1 cellular context compared by ENCODE assay signal in the genomic region with DNA sequence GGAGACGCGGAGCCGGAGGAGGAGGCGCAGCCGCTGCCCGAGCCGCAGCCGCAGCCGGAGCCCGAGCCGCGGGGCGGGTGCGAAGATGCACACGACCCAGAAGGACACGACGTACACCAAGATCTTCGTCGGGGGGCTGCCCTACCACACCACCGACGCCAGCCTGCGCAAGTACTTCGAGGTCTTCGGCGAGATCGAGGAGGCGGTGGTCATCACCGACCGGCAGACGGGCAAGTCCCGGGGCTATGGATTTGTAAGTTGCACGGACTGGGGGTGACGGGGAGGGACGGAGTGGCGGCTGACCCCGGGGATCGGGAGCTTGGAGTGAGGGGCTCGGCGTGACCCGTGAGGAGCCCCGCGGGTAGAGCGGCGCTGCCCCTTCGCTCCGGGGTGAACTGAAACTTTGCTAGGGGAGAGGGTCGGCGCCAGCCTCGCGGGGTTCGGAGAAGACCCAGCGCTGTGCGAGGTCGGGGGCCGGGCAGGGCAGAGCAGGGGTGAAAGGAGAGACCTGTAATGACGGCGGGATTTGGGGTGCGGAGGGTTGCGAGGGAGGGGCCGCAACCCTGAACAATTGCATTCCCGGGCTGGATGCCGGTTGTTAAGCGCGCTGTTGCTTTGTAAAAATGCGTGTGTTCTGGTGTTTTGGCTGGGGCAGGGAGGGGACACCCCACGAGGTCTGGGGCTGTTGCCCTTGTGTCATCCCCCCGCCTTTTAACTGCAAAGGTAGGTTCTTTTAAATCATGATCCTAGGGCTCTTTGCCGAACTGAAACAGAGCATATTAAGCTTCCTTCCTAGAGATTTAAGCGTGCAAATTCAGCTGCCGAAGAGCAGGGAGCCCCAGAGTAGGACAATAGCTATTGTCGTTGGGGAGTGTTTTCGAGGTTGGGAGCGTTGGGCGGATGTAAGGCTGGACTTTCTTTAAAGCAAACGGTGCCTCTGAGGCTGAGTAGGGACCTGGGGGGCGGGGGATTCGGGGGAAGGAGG.
TF ChIP-seq lines count a peak whose summit lies in the region.

No MANE protein-coding gene starts in this region.

TF ChIP-seq in HepG2, 621 proteins besides CTCF, POLR2A, EP300 and RAD21 (continued from another document):
- TF ChIP-seq ZNF781 (CRISPR knock-in tag; IDR thresholded peaks at IDR 0.05; ENCODE audit: borderline replicate concordance, not compliant biosample characterization) (peak; percentile 33), TBX3 (IDR thresholded peaks at IDR 0.05; ENCODE audit: borderline replicate concordance) (no peak), FOSL2 (CRISPR knock-in tag; IDR thresholded peaks at IDR 0.05) (0 out of 2 replicates have a peak, but pooled peaks have one; percentile 3), ZKSCAN8 (CRISPR knock-in tag; IDR thresholded peaks at IDR 0.05; ENCODE audit: borderline replicate concordance) (no peak), PRMT3 (CRISPR knock-in tag; IDR thresholded peaks at IDR 0.05; ENCODE audit: borderline replicate concordance, low read depth) (no peak), CENPBD1 (CRISPR knock-in tag; IDR thresholded peaks at IDR 0.05; ENCODE audit: borderline replicate concordance, low read depth) (no peak), ZNF136 (CRISPR knock-in tag; IDR thresholded peaks at IDR 0.05; ENCODE audit: low read depth) (no peak), BATF2 (CRISPR knock-in tag; IDR thresholded peaks at IDR 0.05) (no peak), ZNF562 (CRISPR knock-in tag; IDR thresholded peaks at IDR 0.05; ENCODE audit: borderline replicate concordance) (no peak), MAZ (IDR thresholded peaks at IDR 0.05; ENCODE audit: borderline replicate concordance, low read depth, low read length) (no peak), MAZ (CRISPR knock-in tag; IDR thresholded peaks at IDR 0.05; ENCODE audit: low read depth) (peak; percentile 91), FOXP1 (IDR thresholded peaks at IDR 0.05) (no peak), FOXP1 (CRISPR knock-in tag; IDR thresholded peaks at IDR 0.05) (no peak), MED13 (CRISPR knock-in tag; IDR thresholded peaks at IDR 0.05) (no peak), GZF1 (CRISPR knock-in tag; IDR thresholded peaks at IDR 0.05) (peak; percentile 45; the same call in 1 of the 2 replicates), ZNF672 (CRISPR knock-in tag; IDR thresholded peaks at IDR 0.05) (no peak), SRSF9 (IDR thresholded peaks at IDR 0.05; ENCODE audit: borderline replicate concordance, insufficient read depth, low read depth, low read length, poor library complexity, severe bottlenecking) (no peak), MZF1 (CRISPR knock-in tag; IDR thresholded peaks at IDR 0.05; ENCODE audit: borderline replicate concordance) (no peak), ZFP36L1 (CRISPR knock-in tag; IDR thresholded peaks at IDR 0.05) (no peak), NR3C1 (CRISPR knock-in tag; IDR thresholded peaks at IDR 0.05) (no peak), ZMYM2 (CRISPR knock-in tag; IDR thresholded peaks at IDR 0.05) (0 out of 2 replicates have a peak, but pooled peaks have one; percentile 51), PHF8 (CRISPR knock-in tag; IDR thresholded peaks at IDR 0.05) (peak; percentile 27; the same call in 1 of the 2 replicates), ZNF550 (CRISPR knock-in tag; IDR thresholded peaks at IDR 0.05; ENCODE audit: borderline replicate concordance) (no peak), MEIS2 (CRISPR knock-in tag; IDR thresholded peaks at IDR 0.05) (no peak), ZNF749 (CRISPR knock-in tag; IDR thresholded peaks at IDR 0.05; ENCODE audit: borderline replicate concordance) (no peak; the same call in 1 of the 2 replicates), ZNF740 (CRISPR knock-in tag; IDR thresholded peaks at IDR 0.05) (0 out of 2 replicates have a peak, but pooled peaks have one; percentile 33)
- TF ChIP-seq, protein P1, sequence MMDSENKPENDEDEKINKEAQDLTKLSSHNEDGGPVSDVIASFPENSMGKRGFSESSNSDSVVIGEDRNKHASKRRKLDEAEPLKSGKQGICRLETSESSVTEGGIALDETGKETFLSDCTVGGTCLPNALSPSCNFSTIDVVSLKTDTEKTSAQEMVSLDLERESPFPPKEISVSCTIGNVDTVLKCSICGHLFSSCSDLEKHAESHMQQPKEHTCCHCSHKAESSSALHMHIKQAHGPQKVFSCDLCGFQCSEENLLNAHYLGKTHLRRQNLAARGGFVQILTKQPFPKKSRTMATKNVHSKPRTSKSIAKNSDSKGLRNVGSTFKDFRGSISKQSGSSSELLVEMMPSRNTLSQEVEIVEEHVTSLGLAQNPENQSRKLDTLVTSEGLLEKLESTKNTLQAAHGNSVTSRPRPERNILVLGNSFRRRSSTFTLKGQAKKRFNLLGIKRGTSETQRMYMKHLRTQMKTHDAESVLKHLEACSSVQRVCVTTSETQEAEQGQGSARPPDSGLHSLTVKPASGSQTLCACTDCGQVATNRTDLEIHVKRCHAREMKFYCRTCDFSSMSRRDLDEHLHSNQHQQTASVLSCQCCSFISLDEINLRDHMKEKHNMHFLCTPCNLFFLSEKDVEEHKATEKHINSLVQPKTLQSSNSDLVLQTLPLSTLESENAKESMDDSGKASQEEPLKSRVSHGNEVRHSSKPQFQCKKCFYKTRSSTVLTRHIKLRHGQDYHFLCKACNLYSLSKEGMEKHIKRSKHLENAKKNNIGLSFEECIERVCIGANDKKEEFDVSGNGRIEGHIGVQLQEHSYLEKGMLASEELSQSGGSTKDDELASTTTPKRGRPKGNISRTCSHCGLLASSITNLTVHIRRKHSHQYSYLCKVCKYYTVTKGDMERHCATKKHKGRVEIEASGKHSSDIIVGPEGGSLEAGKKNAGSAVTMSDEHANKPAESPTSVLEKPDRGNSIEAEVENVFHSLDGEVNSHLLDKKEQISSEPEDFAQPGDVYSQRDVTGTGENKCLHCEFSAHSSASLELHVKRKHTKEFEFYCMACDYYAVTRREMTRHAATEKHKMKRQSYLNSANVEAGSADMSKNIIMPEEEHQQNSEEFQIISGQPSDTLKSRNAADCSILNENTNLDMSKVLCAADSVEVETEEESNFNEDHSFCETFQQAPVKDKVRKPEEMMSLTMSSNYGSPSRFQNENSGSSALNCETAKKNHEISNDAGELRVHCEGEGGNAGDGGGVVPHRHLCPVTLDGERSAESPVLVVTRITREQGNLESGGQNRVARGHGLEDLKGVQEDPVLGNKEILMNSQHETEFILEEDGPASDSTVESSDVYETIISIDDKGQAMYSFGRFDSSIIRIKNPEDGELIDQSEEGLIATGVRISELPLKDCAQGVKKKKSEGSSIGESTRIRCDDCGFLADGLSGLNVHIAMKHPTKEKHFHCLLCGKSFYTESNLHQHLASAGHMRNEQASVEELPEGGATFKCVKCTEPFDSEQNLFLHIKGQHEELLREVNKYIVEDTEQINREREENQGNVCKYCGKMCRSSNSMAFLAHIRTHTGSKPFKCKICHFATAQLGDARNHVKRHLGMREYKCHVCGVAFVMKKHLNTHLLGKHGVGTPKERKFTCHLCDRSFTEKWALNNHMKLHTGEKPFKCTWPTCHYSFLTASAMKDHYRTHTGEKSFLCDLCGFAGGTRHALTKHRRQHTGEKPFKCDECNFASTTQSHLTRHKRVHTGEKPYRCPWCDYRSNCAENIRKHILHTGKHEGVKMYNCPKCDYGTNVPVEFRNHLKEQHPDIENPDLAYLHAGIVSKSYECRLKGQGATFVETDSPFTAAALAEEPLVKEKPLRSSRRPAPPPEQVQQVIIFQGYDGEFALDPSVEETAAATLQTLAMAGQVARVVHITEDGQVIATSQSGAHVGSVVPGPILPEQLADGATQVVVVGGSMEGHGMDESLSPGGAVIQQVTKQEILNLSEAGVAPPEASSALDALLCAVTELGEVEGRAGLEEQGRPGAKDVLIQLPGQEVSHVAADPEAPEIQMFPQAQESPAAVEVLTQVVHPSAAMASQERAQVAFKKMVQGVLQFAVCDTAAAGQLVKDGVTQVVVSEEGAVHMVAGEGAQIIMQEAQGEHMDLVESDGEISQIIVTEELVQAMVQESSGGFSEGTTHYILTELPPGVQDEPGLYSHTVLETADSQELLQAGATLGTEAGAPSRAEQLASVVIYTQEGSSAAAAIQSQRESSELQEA (CRISPR knock-in tag; IDR thresholded peaks at IDR 0.05; ENCODE audit: not compliant biosample characterization): peak; percentile 34
- TF ChIP-seq, protein P2, sequence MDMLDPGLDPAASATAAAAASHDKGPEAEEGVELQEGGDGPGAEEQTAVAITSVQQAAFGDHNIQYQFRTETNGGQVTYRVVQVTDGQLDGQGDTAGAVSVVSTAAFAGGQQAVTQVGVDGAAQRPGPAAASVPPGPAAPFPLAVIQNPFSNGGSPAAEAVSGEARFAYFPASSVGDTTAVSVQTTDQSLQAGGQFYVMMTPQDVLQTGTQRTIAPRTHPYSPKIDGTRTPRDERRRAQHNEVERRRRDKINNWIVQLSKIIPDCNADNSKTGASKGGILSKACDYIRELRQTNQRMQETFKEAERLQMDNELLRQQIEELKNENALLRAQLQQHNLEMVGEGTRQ (IDR thresholded peaks at IDR 0.05; ENCODE audit: low read depth, low read length): no peak
- TF ChIP-seq, protein P2 (CRISPR knock-in tag; IDR thresholded peaks at IDR 0.05; ENCODE audit: borderline replicate concordance): no peak
- TF ChIP-seq, protein P3, sequence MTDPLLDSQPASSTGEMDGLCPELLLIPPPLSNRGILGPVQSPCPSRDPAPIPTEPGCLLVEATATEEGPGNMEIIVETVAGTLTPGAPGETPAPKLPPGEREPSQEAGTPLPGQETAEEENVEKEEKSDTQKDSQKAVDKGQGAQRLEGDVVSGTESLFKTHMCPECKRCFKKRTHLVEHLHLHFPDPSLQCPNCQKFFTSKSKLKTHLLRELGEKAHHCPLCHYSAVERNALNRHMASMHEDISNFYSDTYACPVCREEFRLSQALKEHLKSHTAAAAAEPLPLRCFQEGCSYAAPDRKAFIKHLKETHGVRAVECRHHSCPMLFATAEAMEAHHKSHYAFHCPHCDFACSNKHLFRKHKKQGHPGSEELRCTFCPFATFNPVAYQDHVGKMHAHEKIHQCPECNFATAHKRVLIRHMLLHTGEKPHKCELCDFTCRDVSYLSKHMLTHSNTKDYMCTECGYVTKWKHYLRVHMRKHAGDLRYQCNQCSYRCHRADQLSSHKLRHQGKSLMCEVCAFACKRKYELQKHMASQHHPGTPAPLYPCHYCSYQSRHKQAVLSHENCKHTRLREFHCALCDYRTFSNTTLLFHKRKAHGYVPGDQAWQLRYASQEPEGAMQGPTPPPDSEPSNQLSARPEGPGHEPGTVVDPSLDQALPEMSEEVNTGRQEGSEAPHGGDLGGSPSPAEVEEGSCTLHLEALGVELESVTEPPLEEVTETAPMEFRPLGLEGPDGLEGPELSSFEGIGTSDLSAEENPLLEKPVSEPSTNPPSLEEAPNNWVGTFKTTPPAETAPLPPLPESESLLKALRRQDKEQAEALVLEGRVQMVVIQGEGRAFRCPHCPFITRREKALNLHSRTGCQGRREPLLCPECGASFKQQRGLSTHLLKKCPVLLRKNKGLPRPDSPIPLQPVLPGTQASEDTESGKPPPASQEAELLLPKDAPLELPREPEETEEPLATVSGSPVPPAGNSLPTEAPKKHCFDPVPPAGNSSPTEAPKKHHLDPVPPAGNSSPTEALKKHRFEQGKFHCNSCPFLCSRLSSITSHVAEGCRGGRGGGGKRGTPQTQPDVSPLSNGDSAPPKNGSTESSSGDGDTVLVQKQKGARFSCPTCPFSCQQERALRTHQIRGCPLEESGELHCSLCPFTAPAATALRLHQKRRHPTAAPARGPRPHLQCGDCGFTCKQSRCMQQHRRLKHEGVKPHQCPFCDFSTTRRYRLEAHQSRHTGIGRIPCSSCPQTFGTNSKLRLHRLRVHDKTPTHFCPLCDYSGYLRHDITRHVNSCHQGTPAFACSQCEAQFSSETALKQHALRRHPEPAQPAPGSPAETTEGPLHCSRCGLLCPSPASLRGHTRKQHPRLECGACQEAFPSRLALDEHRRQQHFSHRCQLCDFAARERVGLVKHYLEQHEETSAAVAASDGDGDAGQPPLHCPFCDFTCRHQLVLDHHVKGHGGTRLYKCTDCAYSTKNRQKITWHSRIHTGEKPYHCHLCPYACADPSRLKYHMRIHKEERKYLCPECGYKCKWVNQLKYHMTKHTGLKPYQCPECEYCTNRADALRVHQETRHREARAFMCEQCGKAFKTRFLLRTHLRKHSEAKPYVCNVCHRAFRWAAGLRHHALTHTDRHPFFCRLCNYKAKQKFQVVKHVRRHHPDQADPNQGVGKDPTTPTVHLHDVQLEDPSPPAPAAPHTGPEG (CRISPR knock-in tag; IDR thresholded peaks at IDR 0.05): no peak
